In genomic region chr17:49362723-49363117, GRCh38 we compare ENCODE assay signal across 7 cellular contexts. TPM values are rescaled to one million over a fixed set of nuclear protein-coding genes. Genes with fewer than 3 reads are reported as not detected.
DNase-seq lines count a peak whose midpoint lies in the region; ATAC-seq, FAIRE-seq and TF ChIP-seq lines count a peak whose summit lies in the region.

No MANE protein-coding gene starts in this region.

- CTCF ChIA-PET in activated B cell treated with CpG ODN at 0.5 μM for 24 hours (lab: Charles Lee): interaction anchor here (1.4 kb wide), 2 partner anchors 27 to 31 kb away, joined by 4 to 7 read pairs; no protein-coding TSS in a partner anchor

- peak overlapping the region; percentile 58 for H3K9ac ChIP-seq in H9 (ENCODE audit: extremely low read depth, insufficient read length, low read length)
- no peak overlapping the region for H3K9ac ChIP-seq in iPS-15b (ENCODE audit: low read depth, low read length)

- H3K4me1 Mint-ChIP-seq in H9: peaks cover 42 to 49% of the 10 kb centered on the region in 2 experiments
- peaks cover 55% of the 10 kb centered on the region for H3K4me1 Mint-ChIP-seq in activated B cell treated with CpG ODN at 0.5 μM for 24 hours
- peaks cover 48% of the 10 kb centered on the region for H3K4me1 Mint-ChIP-seq in stimulated activated naive CD8-positive, alpha-beta T cell treated with anti-CD3 and anti-CD28 coated beads, Interleukin-15, amount 100 ng/mL, for 72 hours

- H2AK5ac ChIP-seq in H9 (ENCODE audit: insufficient read length, low read length): no peak overlapping the region

- no peak for TF ChIP-seq CTCF in H9 (conservative IDR thresholded peaks at IDR 0.05)
- no peak for TF ChIP-seq CTCF in activated B cell treated with CpG ODN at 0.5 μM for 24 hours (IDR thresholded peaks at IDR 0.05)

- no peaks in the 10 kb centered on the region for H3K9me3 Mint-ChIP-seq in H9
- H3K9me3 Mint-ChIP-seq in activated B cell treated with CpG ODN at 0.5 μM for 24 hours: no peaks in the 10 kb centered on the region
- no peaks in the 10 kb centered on the region for H3K9me3 Mint-ChIP-seq in stimulated activated naive CD8-positive, alpha-beta T cell treated with anti-CD3 and anti-CD28 coated beads, Interleukin-15, amount 100 ng/mL, for 72 hours

- no peaks in the 10 kb centered on the region for H3K79me1 ChIP-seq in H9 (ENCODE audit: insufficient read depth, low read depth, low read length, poor library complexity, severe bottlenecking)

- H4K91ac ChIP-seq in H9 (ENCODE audit: insufficient read length, low read depth, low read length): no peak overlapping the region

- FAIRE-seq in urothelium cell line (lab: Jason Lieb, UNC): no peak

- peaks cover 15% of the 10 kb centered on the region for H3K23me2 ChIP-seq in H9 (ENCODE audit: insufficient read length, low read depth, low read length, poor library complexity, severe bottlenecking)

- ATAC-seq in activated B cell treated with CpG ODN at 0.5 μM for 24 hours (ENCODE audit: low read depth): no peak
- no peak for ATAC-seq in stimulated activated naive CD8-positive, alpha-beta T cell treated with anti-CD3 and anti-CD28 coated beads, Interleukin-15, amount 100 ng/mL, for 72 hours

- no peaks in the 10 kb centered on the region for H4K20me1 ChIP-seq in H9 (ENCODE audit: control insufficient read depth, insufficient read depth, insufficient read length)

- H3K14ac ChIP-seq in H9 (ENCODE audit: insufficient read depth, low read length): no peak overlapping the region

- no peak overlapping the region for H3K27ac ChIP-seq in H9 (ENCODE audit: insufficient read length, low read depth, low read length)

- H2BK15ac ChIP-seq in H9 (ENCODE audit: low read depth, low read length): no peak overlapping the region

- no CpG with 5 or more reads among the region's 10 CpGs for WGBS in H9 (ENCODE audit: extremely low coverage, insufficient read length, low lambda C conversion rate)

- H3K36me3 Mint-ChIP-seq in H9 (ENCODE audit: insufficient read depth in 1 of 3, low read depth in 3 of 3) (no peaks in the 10 kb centered on the region), activated B cell treated with CpG ODN at 0.5 μM for 24 hours (ENCODE audit: low read depth) (peaks cover 11% of the 10 kb centered on the region)

- H3K4me3 ChIP-seq in iPS-15b (ENCODE audit: low read depth, low read length): peak overlapping the region; percentile 76

- H2BK20ac ChIP-seq in H9 (ENCODE audit: low read depth, low read length, poor library complexity, severe bottlenecking): no peak overlapping the region

- H3K4me1 ChIP-seq in H9 (ENCODE audit: insufficient read depth, low read length) (no peaks in the 10 kb centered on the region), iPS-15b (ENCODE audit: control insufficient read depth, insufficient read depth, low read length) (peaks cover 9% of the 10 kb centered on the region)

- peaks cover 10% of the 10 kb centered on the region; the same call in 1 of the 2 replicates for H3K79me2 ChIP-seq in H9 (ENCODE audit: insufficient read depth, low read length)

- no peak overlapping the region for H3K23ac ChIP-seq in H9 (ENCODE audit: insufficient read length, low read depth, low read length)

- peak overlapping the region; percentile 97 for H3K4me2 ChIP-seq in H9 (ENCODE audit: insufficient read depth, insufficient read length, low read length)

- POLR2A ChIA-PET in activated B cell treated with CpG ODN at 0.5 μM for 24 hours (lab: Charles Lee): interaction anchor here (0.6 to 8.5 kb wide), 11 partner anchors 8 to 1525 kb away, joined by 3 to 109 read pairs (median 4); partner anchors contain the start of gene PHB1

- H3K4me3 Mint-ChIP-seq in H9: peak overlapping the region; percentile 69 to 84
- peak overlapping the region; percentile 86 for H3K4me3 Mint-ChIP-seq in activated B cell treated with CpG ODN at 0.5 μM for 24 hours
- H3K4me3 Mint-ChIP-seq in stimulated activated naive CD8-positive, alpha-beta T cell treated with anti-CD3 and anti-CD28 coated beads, Interleukin-15, amount 100 ng/mL, for 72 hours: peak overlapping the region; percentile 71 to 92

- no peak overlapping the region for H4K8ac ChIP-seq in H9 (replicated peaks; ENCODE audit: insufficient read length, low read depth, low read length)

- H3K56ac ChIP-seq in H9 (ENCODE audit: insufficient read length, low read depth, low read length): no peak overlapping the region

- H2BK120ac ChIP-seq in H9 (ENCODE audit: low read depth, low read length, poor library complexity, severe bottlenecking): no peak overlapping the region

- no peak overlapping the region for H3K18ac ChIP-seq in H9 (ENCODE audit: insufficient read length, low read depth, low read length)

- no peak overlapping the region for H2BK5ac ChIP-seq in H9 (ENCODE audit: insufficient read length, low read length)

- no peaks in the 10 kb centered on the region for H3K9me3 ChIP-seq in H9 (ENCODE audit: control insufficient read depth, low read depth, low read length)
- H3K9me3 ChIP-seq in iPS-15b (ENCODE audit: control insufficient read depth, insufficient read depth, low read length): no peaks in the 10 kb centered on the region

- intact Hi-C loops in activated B cell treated with CpG ODN at 0.5 μM for 24 hours (cut with micrococcal nuclease): loop anchor here (1.0 to 5.0 kb wide), 6 partner anchors 26 to 1710 kb away; partner anchors contain the start of gene PHB1

- no peak overlapping the region for H2AFZ ChIP-seq in H9 (ENCODE audit: low read length)

- H4K5ac ChIP-seq in H9 (ENCODE audit: insufficient read length, low read depth, low read length): no peak overlapping the region

- DNase-seq in H9 (no peak), activated B cell treated with CpG ODN at 0.5 μM for 24 hours (no peak), H4 (ENCODE audit: low spot score) (no peak), urothelium cell line (ENCODE audit: low spot score) (no peak)
- no peak for DNase-seq in stimulated activated naive CD8-positive, alpha-beta T cell treated with anti-CD3 and anti-CD28 coated beads, Interleukin-15, amount 100 ng/mL, for 72 hours
- no peak for DNase-seq in central memory CD4-positive, alpha-beta T cell

- no peak overlapping the region for H2BK12ac ChIP-seq in H9 (ENCODE audit: insufficient read length, low read depth, low read length)

- no peaks in the 10 kb centered on the region for H3K27me3 Mint-ChIP-seq in H9 (ENCODE audit: low read depth)
- H3K27me3 Mint-ChIP-seq in activated B cell treated with CpG ODN at 0.5 μM for 24 hours: no peaks in the 10 kb centered on the region
- no peaks in the 10 kb centered on the region for H3K27me3 Mint-ChIP-seq in stimulated activated naive CD8-positive, alpha-beta T cell treated with anti-CD3 and anti-CD28 coated beads, Interleukin-15, amount 100 ng/mL, for 72 hours

- peak overlapping the region; percentile 66 to 97 (median 84) for H3K27ac Mint-ChIP-seq in H9
- peak overlapping the region; percentile 90 for H3K27ac Mint-ChIP-seq in activated B cell treated with CpG ODN at 0.5 μM for 24 hours
- peak overlapping the region in 1 of 2 donors; percentile 56 for H3K27ac Mint-ChIP-seq in stimulated activated naive CD8-positive, alpha-beta T cell treated with anti-CD3 and anti-CD28 coated beads, Interleukin-15, amount 100 ng/mL, for 72 hours

- H3K27me3 ChIP-seq in H9 (ENCODE audit: insufficient read depth, low read length) (no peaks in the 10 kb centered on the region), iPS-15b (ENCODE audit: control insufficient read depth, insufficient read depth, low read length) (no peaks in the 10 kb centered on the region)

- H3K4ac ChIP-seq in H9 (ENCODE audit: low read depth, low read length): no peak overlapping the region

- no peaks in the 10 kb centered on the region for H3K36me3 ChIP-seq in iPS-15b (ENCODE audit: control insufficient read depth, insufficient read depth, low read length)

- no peak overlapping the region for H3T11ph ChIP-seq in H9 (ENCODE audit: low read length)

RNA-seq across cellular contexts. Expression of gene ZNF652, which starts 0.7 kb away (rescaled TPM):
- total RNA-seq in H9 (2021) (33.6 and 34.1 TPM in 2 replicates), activated B cell treated with CpG ODN at 0.5 μM for 24 hours (37.1 and 40.6 TPM in 2 replicates)
- 13.4 and 18.3 TPM in 2 replicates for total RNA-seq in H4 (2014; rRNA removed; shearing (Covaris generic))

RNA-seq across cellular contexts. Expression of gene PHB1, which starts 52.0 kb away (rescaled TPM):
- total RNA-seq in H9 (2021) (325 and 351 TPM in 2 replicates), activated B cell treated with CpG ODN at 0.5 μM for 24 hours (184 and 214 TPM in 2 replicates)
- 232 and 233 TPM in 2 replicates for total RNA-seq in H4 (2014; rRNA removed; shearing (Covaris generic))
